Comparison of ENCODE assay signal across 35 cellular contexts in the genomic region with DNA sequence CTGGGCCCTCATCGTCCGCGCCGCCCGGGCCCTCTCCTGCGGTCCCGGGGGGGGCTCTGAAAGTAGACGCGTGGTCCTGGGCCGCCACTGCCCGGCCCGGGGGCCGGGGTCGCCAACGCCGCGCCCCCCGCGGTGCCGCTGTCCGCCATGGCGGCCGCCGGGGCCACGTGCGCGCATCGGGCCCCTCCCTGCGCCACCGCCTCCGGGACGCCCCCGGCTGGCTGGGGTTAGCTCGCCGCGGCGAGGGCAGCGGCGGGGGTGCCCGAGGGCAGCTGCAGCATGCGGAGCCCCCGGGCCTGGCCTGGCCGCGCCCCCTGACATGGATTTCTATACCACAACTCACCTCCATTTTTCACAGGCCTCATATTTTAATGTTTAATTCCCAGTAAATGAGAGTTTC.
"Had no signal": no experiment of that assay in that cellular context is flagged by ENCODE, and none has a peak within 500 bp of the region (broad histone marks: within the 10 kb centered on the region; RNA-seq: fewer than 3 reads in every experiment).

No MANE protein-coding gene starts in this region.

- H3K4me3 ChIP-seq: adrenal gland, body of pancreas, breast epithelium had no signal

- H3K9me3 ChIP-seq: adrenal gland, body of pancreas, breast epithelium had no signal

- ATAC-seq: activated CD8-positive, alpha-beta T cell treated with anti-CD3 and anti-CD28 coated beads for 36 hours; activated naive CD4-positive, alpha-beta T cell treated with anti-CD3 and anti-CD28 coated beads, Interleukin-2, amount 50 U/mL, for 72 hours; activated T-cell treated with anti-CD3 and anti-CD28 coated beads, Interleukin-2, amount 50 U/mL, for 4 hours; activated T-cell treated with anti-CD3 and anti-CD28 coated beads, Interleukin-2, amount 50 U/mL, for 72 hours; activated T-helper 17 cell treated with anti-CD3 and anti-CD28 coated beads, Interleukin-2, amount 50 U/mL, for 72 hours; body of pancreas had no signal

- H3K27ac Mint-ChIP-seq: activated B cell treated with CpG ODN at 0.5 μM for 24 hours; activated CD4-positive, alpha-beta memory T cell treated with anti-CD3 and anti-CD28 coated beads for 36 hours; activated CD4-positive, alpha-beta T cell treated with anti-CD3 and anti-CD28 coated beads, Interleukin-2, amount 10 ng/mL, durations not matched to agents 24 days and 14 days; activated CD8-positive, alpha-beta T cell treated with anti-CD3 and anti-CD28 coated beads for 36 hours; activated naive CD4-positive, alpha-beta T cell treated with anti-CD3 and anti-CD28 coated beads for 36 hours; activated naive CD4-positive, alpha-beta T cell treated with anti-CD3 and anti-CD28 coated beads, Interleukin-2, amount 50 U/mL, for 72 hours; activated naive CD8-positive, alpha-beta T cell treated with anti-CD3 and anti-CD28 coated beads for 36 hours; activated T-cell treated with anti-CD3 and anti-CD28 coated beads, Interleukin-2, amount 50 U/mL, for 72 hours; activated T-helper 1 cell treated with anti-CD3 and anti-CD28 coated beads, Interleukin-12 subunit alpha, Interleukin-12 subunit beta, Interleukin-2, Interleukin-4 antibody, amounts not matched to agents 30 ng/mL and 10 ng/mL and 1 ng/mL, durations not matched to agents 14 hours and 24 hours and 36 hours; activated T-helper 17 cell treated with anti-CD3 and anti-CD28 coated beads, Interleukin-2, amount 50 U/mL, for 72 hours; T-helper 1 cell treated with Interleukin-12 subunit alpha and Interleukin-12 subunit beta and Interleukin-4 antibody, amounts not matched to agents 30 μg/mL and 1 μg/mL, for 36 hours; T-helper 2 cell treated with Interferon-gamma antibody and Interleukin-4, amounts not matched to agents 5 μg/mL and 100 μg/mL, for 36 hours had no signal

- H3K27me3 Mint-ChIP-seq: activated B cell treated with CpG ODN at 0.5 μM for 24 hours; activated CD4-positive, alpha-beta memory T cell treated with anti-CD3 and anti-CD28 coated beads for 36 hours; activated CD4-positive, alpha-beta T cell treated with anti-CD3 and anti-CD28 coated beads, Interleukin-2, amount 10 ng/mL, durations not matched to agents 24 days and 14 days; activated CD8-positive, alpha-beta T cell treated with anti-CD3 and anti-CD28 coated beads for 36 hours; activated naive CD8-positive, alpha-beta T cell treated with anti-CD3 and anti-CD28 coated beads for 36 hours; activated T-helper 17 cell treated with anti-CD3 and anti-CD28 coated beads, Interleukin-2, amount 50 U/mL, for 72 hours had no signal

- H3K4me3 Mint-ChIP-seq: activated B cell treated with CpG ODN at 0.5 μM for 24 hours; activated CD4-positive, alpha-beta memory T cell treated with anti-CD3 and anti-CD28 coated beads for 36 hours; activated CD4-positive, alpha-beta T cell treated with anti-CD3 and anti-CD28 coated beads, Interleukin-2, amount 10 ng/mL, durations not matched to agents 24 days and 14 days; activated CD8-positive, alpha-beta T cell treated with anti-CD3 and anti-CD28 coated beads for 36 hours; activated naive CD4-positive, alpha-beta T cell treated with anti-CD3 and anti-CD28 coated beads for 36 hours; activated naive CD8-positive, alpha-beta T cell treated with anti-CD3 and anti-CD28 coated beads for 36 hours; activated T-cell treated with anti-CD3 and anti-CD28 coated beads, Interleukin-2, amount 50 U/mL, for 4 hours; activated T-cell treated with anti-CD3 and anti-CD28 coated beads, Interleukin-2, amount 50 U/mL, for 72 hours; activated T-helper 1 cell treated with anti-CD3 and anti-CD28 coated beads, Interleukin-12 subunit alpha, Interleukin-12 subunit beta, Interleukin-2, Interleukin-4 antibody, amounts not matched to agents 30 ng/mL and 10 ng/mL and 1 ng/mL, durations not matched to agents 14 hours and 24 hours and 36 hours; activated T-helper 17 cell treated with anti-CD3 and anti-CD28 coated beads, Interleukin-2, amount 50 U/mL, for 72 hours; T-helper 1 cell treated with Interleukin-12 subunit alpha and Interleukin-12 subunit beta and Interleukin-4 antibody, amounts not matched to agents 30 μg/mL and 1 μg/mL, for 36 hours; T-helper 2 cell treated with Interferon-gamma antibody and Interleukin-4, amounts not matched to agents 5 μg/mL and 100 μg/mL, for 36 hours had no signal

- H3K36me3 Mint-ChIP-seq: activated naive CD4-positive, alpha-beta T cell treated with anti-CD3 and anti-CD28 coated beads, Interleukin-2, amount 50 U/mL, for 72 hours; activated naive CD8-positive, alpha-beta T cell treated with anti-CD3 and anti-CD28 coated beads for 36 hours had no signal

- DNase-seq: activated B cell treated with CpG ODN at 0.5 μM for 24 hours; activated CD4-positive, alpha-beta memory T cell treated with anti-CD3 and anti-CD28 coated beads for 36 hours; activated CD4-positive, alpha-beta T cell treated with anti-CD3 and anti-CD28 coated beads for 4 hours; activated CD4-positive, alpha-beta T cell treated with anti-CD3 and anti-CD28 coated beads, Interleukin-2, amount 10 ng/mL, durations not matched to agents 24 days and 14 days; activated CD4-positive, alpha-beta T cell treated with anti-CD3 and anti-CD28 coated beads, Interleukin-2, amount 50 U/mL, for 1 hour; activated CD4-positive, alpha-beta T cell treated with anti-CD3 and anti-CD28 coated beads, Interleukin-2, amount 50 U/mL, for 4 hours; activated CD4-positive, CD25-positive, alpha-beta regulatory T cell treated with anti-CD3 and anti-CD28 coated beads, Interleukin-2, amount 50 U/mL, for 72 hours; activated CD8-positive, alpha-beta memory T cell treated with anti-CD3 and anti-CD28 coated beads, Interleukin-2, amount 50 U/mL, for 4 hours; activated CD8-positive, alpha-beta T cell treated with anti-CD3 and anti-CD28 coated beads for 36 hours; activated effector memory CD4-positive, alpha-beta T cell treated with anti-CD3 and anti-CD28 coated beads, Interleukin-2, amount 50 U/mL, for 16 hours; activated gamma-delta T cell treated with Interleukin-2 at 50 U/mL for 16 hours; activated naive CD4-positive, alpha-beta T cell; activated naive CD4-positive, alpha-beta T cell treated with anti-CD3 and anti-CD28 coated beads for 36 hours; activated naive CD4-positive, alpha-beta T cell treated with anti-CD3 and anti-CD28 coated beads, Interleukin-2, amount 50 U/mL, for 16 hours; activated naive CD8-positive, alpha-beta T cell treated with anti-CD3 and anti-CD28 coated beads for 36 hours; activated T-cell treated with anti-CD3 and anti-CD28 coated beads for 4 hours; activated T-cell treated with anti-CD3 and anti-CD28 coated beads, Interleukin-2, amount 50 U/mL, for 1 hour; activated T-cell treated with anti-CD3 and anti-CD28 coated beads, Interleukin-2, amount 50 U/mL, for 4 hours; activated T-cell treated with anti-CD3 and anti-CD28 coated beads, Interleukin-2, amount 50 U/mL, for 72 hours; adrenal gland; amniotic stem cell; aorta; body of pancreas; brain microvascular endothelial cell; central memory CD4-positive, alpha-beta T cell; T-helper 1 cell; T-helper 2 cell; T-helper 9 cell had no signal

- H3K9me3 Mint-ChIP-seq: activated B cell treated with CpG ODN at 0.5 μM for 24 hours; activated CD4-positive, alpha-beta memory T cell treated with anti-CD3 and anti-CD28 coated beads for 36 hours; activated CD4-positive, alpha-beta T cell treated with anti-CD3 and anti-CD28 coated beads, Interleukin-2, amount 10 ng/mL, durations not matched to agents 24 days and 14 days; activated CD8-positive, alpha-beta T cell treated with anti-CD3 and anti-CD28 coated beads for 36 hours; activated naive CD4-positive, alpha-beta T cell treated with anti-CD3 and anti-CD28 coated beads for 36 hours; activated naive CD4-positive, alpha-beta T cell treated with anti-CD3 and anti-CD28 coated beads, Interleukin-2, amount 50 U/mL, for 72 hours; activated naive CD8-positive, alpha-beta T cell treated with anti-CD3 and anti-CD28 coated beads for 36 hours; activated T-cell treated with anti-CD3 and anti-CD28 coated beads, Interleukin-2, amount 50 U/mL, for 4 hours; activated T-cell treated with anti-CD3 and anti-CD28 coated beads, Interleukin-2, amount 50 U/mL, for 72 hours; activated T-helper 1 cell treated with anti-CD3 and anti-CD28 coated beads, Interleukin-12 subunit alpha, Interleukin-12 subunit beta, Interleukin-2, Interleukin-4 antibody, amounts not matched to agents 30 ng/mL and 10 ng/mL and 1 ng/mL, durations not matched to agents 14 hours and 24 hours and 36 hours; activated T-helper 17 cell treated with anti-CD3 and anti-CD28 coated beads, Interleukin-2, amount 50 U/mL, for 72 hours; T-helper 1 cell treated with Interleukin-12 subunit alpha and Interleukin-12 subunit beta and Interleukin-4 antibody, amounts not matched to agents 30 μg/mL and 1 μg/mL, for 36 hours; T-helper 2 cell treated with Interferon-gamma antibody and Interleukin-4, amounts not matched to agents 5 μg/mL and 100 μg/mL, for 36 hours had no signal

- H3K4me1 Mint-ChIP-seq: activated B cell treated with CpG ODN at 0.5 μM for 24 hours; activated CD4-positive, alpha-beta T cell treated with anti-CD3 and anti-CD28 coated beads, Interleukin-2, amount 10 ng/mL, durations not matched to agents 24 days and 14 days; activated naive CD8-positive, alpha-beta T cell treated with anti-CD3 and anti-CD28 coated beads for 36 hours; activated T-helper 17 cell treated with anti-CD3 and anti-CD28 coated beads, Interleukin-2, amount 50 U/mL, for 72 hours had no signal

- H3K4me1 ChIP-seq: adrenal gland, body of pancreas, breast epithelium had no signal

- H3K36me3 ChIP-seq: brain microvascular endothelial cell, breast epithelium had no signal

- H3K27ac ChIP-seq: adrenal gland, body of pancreas, brain microvascular endothelial cell, breast epithelium, VCaP had no signal

- H3K27me3 ChIP-seq: adrenal gland, body of pancreas, brain microvascular endothelial cell, breast epithelium had no signal
